In the genomic region with DNA sequence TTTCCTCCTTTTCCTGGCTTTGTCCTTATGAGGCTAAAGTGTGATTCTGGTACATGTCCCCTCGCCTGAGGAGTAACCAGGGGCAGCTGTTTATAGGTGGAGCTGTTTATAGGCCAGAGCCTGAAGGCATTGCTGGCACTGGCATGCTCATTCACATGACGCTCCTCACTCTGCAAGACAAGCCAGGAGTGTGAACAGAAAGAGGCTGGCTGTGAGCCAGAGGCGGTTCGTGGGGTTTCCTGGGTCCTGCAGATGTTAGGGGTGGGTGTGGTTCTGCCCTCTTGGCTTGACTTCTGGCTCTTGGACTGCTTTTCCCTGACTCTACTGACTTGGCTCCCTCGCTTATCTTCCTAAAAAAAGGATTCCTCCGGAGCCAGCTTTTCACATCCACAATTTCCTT, we compare ENCODE assay signal across 13 cellular contexts. TPM values are rescaled to one million over a fixed set of nuclear protein-coding genes. Genes with fewer than 3 reads are reported as not detected.
DNase-seq lines count a peak whose midpoint lies in the region; ATAC-seq lines count a peak whose summit lies in the region.
"Had no signal": no experiment of that assay in that cellular context is flagged by ENCODE, and none has a peak within 500 bp of the region (broad histone marks: within the 10 kb centered on the region; RNA-seq: fewer than 3 reads in every experiment).

No MANE protein-coding gene starts in this region.

- H3K27ac ChIP-seq in KOPT-K1 (ENCODE audit: low read depth, low read length, poor library complexity, severe bottlenecking): peak overlapping the region; percentile 89
- H3K27ac ChIP-seq: left lung had no signal

- H3K9me3 ChIP-seq in KOPT-K1 (ENCODE audit: insufficient read depth, low read length, poor library complexity, severe bottlenecking): peaks cover 22% of the 10 kb centered on the region

- DNase-seq in NCI-H2196 treated with DMSO at 0.1 percent for 48 hours (lab: John Stamatoyannopoulos, UW; ENCODE audit: unreplicated experiment): peak; percentile 13
- peak; percentile 22 for DNase-seq in renal cortical epithelial cell (ENCODE audit: low read depth)
- DNase-seq in AG08395 (ENCODE audit: low spot score): no peak
- DNase-seq in putamen (ENCODE audit: low spot score): no peak
- DNase-seq in cerebellar cortex (ENCODE audit: low spot score): no peak
- DNase-seq: activated CD8-positive, alpha-beta memory T cell treated with anti-CD3 and anti-CD28 coated beads, Interleukin-2, amount 10 ng/mL, durations not matched to agents 7 days and 5 days; EL; GOT3; left lung; NCI-H1048 had no signal

- H3K36me3 ChIP-seq in KOPT-K1 (ENCODE audit: insufficient read depth, low read length): no peaks in the 10 kb centered on the region
- H3K36me3 ChIP-seq: left lung had no signal

- ATAC-seq in esophagus mucosa: peak; percentile 73
- ATAC-seq: activated CD8-positive, alpha-beta memory T cell treated with anti-CD3 and anti-CD28 coated beads, Interleukin-2, amount 10 ng/mL, durations not matched to agents 7 days and 5 days; left lung had no signal

RNA-seq across cellular contexts. Expression of a gene that starts 12.8 kb away (rescaled TPM):
- total RNA-seq in esophagus mucosa (47.1 TPM), renal cortical epithelial cell (3.4 and 20.0 TPM in 2 replicates)
- total RNA-seq: activated CD8-positive, alpha-beta memory T cell treated with anti-CD3 and anti-CD28 coated beads, Interleukin-2, amount 10 ng/mL, durations not matched to agents 7 days and 5 days; T-helper 1 cell treated with Interleukin-12 subunit alpha and Interleukin-12 subunit beta and Interleukin-4 antibody, amounts not matched to agents 30 ng/mL and 1 ng/mL, for 36 hours had no signal

Comparison
In these comparisons a context has a peak if more than half of its experiments do, and no peak if none do; other contexts are left out.
1. DNase-seq: peak in NCI-H2196 treated with DMSO at 0.1 percent for 48 hours (single experiment) and renal cortical epithelial cell (single experiment); none in AG08395 (single experiment), putamen (single experiment) and cerebellar cortex (single experiment).